In the genomic region with DNA sequence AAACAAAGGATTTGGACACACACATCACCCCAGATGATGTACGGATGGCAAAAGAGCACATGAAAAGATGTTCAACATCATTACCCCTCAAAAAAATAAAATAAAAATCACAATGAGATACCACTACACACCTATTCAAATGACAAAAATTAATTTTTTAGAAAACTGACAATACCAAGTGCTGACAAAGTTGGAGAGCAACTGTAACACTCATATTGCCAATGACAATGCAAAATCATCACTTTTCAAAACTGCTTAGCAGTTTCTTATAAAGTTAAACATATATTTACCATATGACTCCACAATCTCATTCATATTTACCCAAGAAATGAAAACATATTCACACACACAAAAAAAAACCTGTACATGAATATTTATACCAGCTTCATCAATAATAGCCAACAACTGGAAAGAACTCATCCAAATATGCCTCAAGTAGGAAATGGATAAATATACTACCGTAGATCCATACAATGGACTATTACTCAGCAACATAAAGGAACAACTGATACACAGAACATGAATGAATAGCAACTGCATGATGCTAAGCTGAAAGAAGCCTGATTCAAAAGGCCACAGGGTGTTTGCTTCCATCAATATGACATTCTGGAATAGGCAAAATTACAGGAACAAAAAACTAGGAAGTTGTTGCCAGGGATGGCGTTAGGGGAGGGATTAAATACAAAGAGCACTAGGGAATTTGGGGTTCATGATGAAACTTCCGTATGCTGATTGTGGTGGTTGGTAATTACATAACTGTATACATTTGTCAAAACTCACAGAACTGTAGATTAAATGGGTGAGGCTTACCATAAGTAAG, we compare ENCODE assay signal across 11 cellular contexts. TPM values are rescaled to one million over a fixed set of nuclear protein-coding genes. Genes with fewer than 3 reads are reported as not detected.
DNase-seq lines count a peak whose midpoint lies in the region; ATAC-seq and TF ChIP-seq lines count a peak whose summit lies in the region.
"Had no signal": no experiment of that assay in that cellular context is flagged by ENCODE, and none has a peak within 500 bp of the region (broad histone marks: within the 10 kb centered on the region; RNA-seq: fewer than 3 reads in every experiment).

No MANE protein-coding gene starts in this region.

- H3K36me3 ChIP-seq in GM23338 (ENCODE audit: insufficient read depth) (no peaks in the 10 kb centered on the region), hepatocyte (replicated peaks; ENCODE audit: insufficient read depth, low read depth) (no peaks in the 10 kb centered on the region)
- H3K36me3 ChIP-seq: heart left ventricle had no signal

- H3K79me2 ChIP-seq in GM23338 (replicated peaks; ENCODE audit: insufficient read depth): peaks cover 27% of the 10 kb centered on the region
- H3K79me2 ChIP-seq in hepatocyte: peaks cover 8% of the 10 kb centered on the region

- H3K4me1 Mint-ChIP-seq in GM23338: peaks cover 46% of the 10 kb centered on the region

- no peaks in the 10 kb centered on the region for H3K9me3 ChIP-seq in hepatocyte (ENCODE audit: low read depth)
- H3K9me3 ChIP-seq: heart left ventricle had no signal

- DNase-seq in AML-193 (lab: John Stamatoyannopoulos, UW) (peak; percentile 48 to 50), GM23338 (ENCODE audit: low spot score) (no peak), hepatocyte (ENCODE audit: low spot score) (no peak), NCI-H2171 (lab: John Stamatoyannopoulos, UW) (no peak), LoVo (ENCODE audit: low spot score) (no peak)
- DNase-seq: activated CD8-positive, alpha-beta memory T cell treated with anti-CD3 and anti-CD28 coated beads for 24 hours; NK-92 treated with Interleukin-12 subunit alpha and Interleukin-12 subunit beta, amount 100 ng/mL, for 24 hours had no signal

- WGBS in hepatocyte (ENCODE audit: low lambda C conversion rate, missing lambda C conversion rate): 96% methylated on average over 4 of the region's 4 CpGs

- H3K9me3 Mint-ChIP-seq in GM23338: no peaks in the 10 kb centered on the region

- H3F3A ChIP-seq in GM23338 (replicated peaks; ENCODE audit: low read depth): no peaks in the 10 kb centered on the region; the same call in 1 of the 2 replicates

- TF ChIP-seq CTCF in GM23338 (conservative IDR thresholded peaks at IDR 0.05; ENCODE audit: low read depth in 2 of 2): no peak
- TF ChIP-seq CTCF in VCaP (conservative IDR thresholded peaks at IDR 0.05): no peak
- no peak for TF ChIP-seq CTCF in hepatocyte (IDR thresholded peaks at IDR 0.05; ENCODE audit: poor library complexity)

- H3K27ac ChIP-seq in GM23338 (ENCODE audit: low read depth): no peak overlapping the region
- H3K27ac ChIP-seq in VCaP: peak overlapping the region; percentile 87
- H3K27ac ChIP-seq in hepatocyte: no peak overlapping the region

- ATAC-seq in GM23338 (no peak), HG03025 (IDR thresholded peaks at IDR 0.05; ENCODE audit: low FRiP score, unreplicated experiment) (no peak), HG03520 (IDR thresholded peaks at IDR 0.05; ENCODE audit: unreplicated experiment) (no peak)

- H3K36me3 Mint-ChIP-seq in GM23338 (ENCODE audit: low read depth): no peaks in the 10 kb centered on the region; the same call in 2 of the 3 replicates

- no peak overlapping the region for H3K27ac Mint-ChIP-seq in GM23338

- H4K20me1 ChIP-seq in GM23338 (replicated peaks; ENCODE audit: insufficient read depth) (no peaks in the 10 kb centered on the region), hepatocyte (ENCODE audit: insufficient read depth, poor library complexity, severe bottlenecking) (no peaks in the 10 kb centered on the region)

- H3K27me3 ChIP-seq in GM23338 (ENCODE audit: insufficient read depth) (no peaks in the 10 kb centered on the region), hepatocyte (no peaks in the 10 kb centered on the region)
- H3K27me3 ChIP-seq: heart left ventricle had no signal

- H3K4me2 ChIP-seq in GM23338 (peak overlapping the region; percentile 76), hepatocyte (peak overlapping the region; percentile 83)

- H2AFZ ChIP-seq in GM23338 (no peak overlapping the region), hepatocyte (peak overlapping the region; percentile 95)

- peaks cover 42% of the 10 kb centered on the region for H3K4me1 ChIP-seq in GM23338 (ENCODE audit: insufficient read depth)
- peaks cover 12% of the 10 kb centered on the region for H3K4me1 ChIP-seq in hepatocyte (ENCODE audit: insufficient read depth)

- H3K9me2 ChIP-seq in GM23338 (ENCODE audit: insufficient read depth) (no peaks in the 10 kb centered on the region), hepatocyte (replicated peaks; ENCODE audit: insufficient read depth) (no peaks in the 10 kb centered on the region)

- H3K27me3 Mint-ChIP-seq in GM23338 (ENCODE audit: insufficient read depth, low read depth, poor library complexity): no peaks in the 10 kb centered on the region

- H3K4me3 ChIP-seq in GM23338 (peak overlapping the region; percentile 91), hepatocyte (peak overlapping the region; percentile 60)

- H3K4me3 Mint-ChIP-seq in GM23338: peak overlapping the region; percentile 78

TF ChIP-seq in GM23338, 12 proteins besides CTCF, POLR2A, EP300 and RAD21:
- no peak for TF ChIP-seq STAT1 (IDR thresholded peaks at IDR 0.05; ENCODE audit: unreplicated experiment)
- TF ChIP-seq EZH2 (IDR thresholded peaks at IDR 0.05; ENCODE audit: low read depth, unreplicated experiment): no peak
- TF ChIP-seq NANOG (IDR thresholded peaks at IDR 0.05; ENCODE audit: borderline replicate concordance): no peak
- no peak for TF ChIP-seq EZH2phosphoT487 (IDR thresholded peaks at IDR 0.05; ENCODE audit: unreplicated experiment)
TF ChIP-seq in GM23338: peak in this region for 0.

RNA-seq across cellular contexts. Expression of gene FSIP1, which starts 1.3 kb away (rescaled TPM):
- 0.70 and 2.1 TPM in 2 replicates for total RNA-seq in GM23338 (2014; rRNA removed; shearing (Covaris generic))
- polyA plus RNA-seq in GM23338 (2016; fragmentation: Nextera tagmentation; extraction: Ambion mirVana) (0.68 and 0.92 TPM in 2 replicates), hepatocyte (0.79 TPM in 1 of 2 replicates, not detected in the other)
- total RNA-seq in hepatocyte: 0.56 and 0.60 TPM in 2 replicates

Comparison
In these comparisons a context has a peak if more than half of its experiments do, and no peak if none do; other contexts are left out.
1. DNase-seq: peak in AML-193 (2 of 2); none in GM23338 (single experiment), hepatocyte (single experiment), NCI-H2171 (single experiment) and LoVo (single experiment).